ENCODE assay signal across 12 cellular contexts in the genomic region with DNA sequence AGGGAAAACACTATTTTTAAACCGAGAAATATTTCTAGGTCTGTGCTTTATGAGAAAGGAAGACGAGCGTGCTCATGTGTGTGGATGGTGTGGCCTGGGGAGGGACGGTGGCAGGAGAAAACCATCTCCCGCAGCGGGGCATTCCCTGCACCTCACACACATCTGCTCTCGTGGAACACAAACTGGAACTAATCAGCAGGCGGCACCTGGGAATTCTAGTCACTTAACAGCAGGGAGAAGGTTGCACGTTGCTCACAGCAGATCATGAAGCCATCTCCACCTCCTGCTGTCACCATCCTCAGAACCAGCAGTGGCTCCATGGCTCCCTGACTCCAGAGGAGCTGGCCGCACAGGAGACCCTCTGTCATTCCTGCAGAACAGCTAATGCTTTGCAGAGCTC. TPM values are rescaled to one million over a fixed set of nuclear protein-coding genes. Genes with fewer than 3 reads are reported as not detected.
DNase-seq lines count a peak whose midpoint lies in the region; ATAC-seq and TF ChIP-seq lines count a peak whose summit lies in the region.
"Had no signal": no experiment of that assay in that cellular context is flagged by ENCODE, and none has a peak within 500 bp of the region (broad histone marks: within the 10 kb centered on the region; RNA-seq: fewer than 3 reads in every experiment).

No MANE protein-coding gene starts in this region.

- TF ChIP-seq POLR2A in vagina (IDR thresholded peaks at IDR 0.05) (no peak), sigmoid colon (IDR thresholded peaks at IDR 0.05) (no peak)

- peaks cover 40% of the 10 kb centered on the region for H3K4me1 Mint-ChIP-seq in activated naive CD8-positive, alpha-beta T cell treated with anti-CD3 and anti-CD28 coated beads, Interleukin-2, amount 50 U/mL, for 24 hours
- peaks cover 15 to 56% (median 40%) of the 10 kb centered on the region in 7 donors for H3K4me1 Mint-ChIP-seq in naive thymus-derived CD4-positive, alpha-beta T cell

- ATAC-seq in Right ventricle myocardium inferior: no peak
- no peak for ATAC-seq in activated naive CD8-positive, alpha-beta T cell treated with anti-CD3 and anti-CD28 coated beads, Interleukin-2, amount 50 U/mL, for 24 hours
- ATAC-seq in naive thymus-derived CD4-positive, alpha-beta T cell: no peak

- TF ChIP-seq CTCF in right atrium auricular region (IDR thresholded peaks at IDR 0.05): no peak
- no peak for TF ChIP-seq CTCF in vagina (IDR thresholded peaks at IDR 0.05)
- no peak for TF ChIP-seq CTCF in sigmoid colon (IDR thresholded peaks at IDR 0.05)

- H3K9me3 Mint-ChIP-seq in activated naive CD8-positive, alpha-beta T cell treated with anti-CD3 and anti-CD28 coated beads, Interleukin-2, amount 50 U/mL, for 24 hours: no peaks in the 10 kb centered on the region
- peaks cover 0 to 7% (median 0%) of the 10 kb centered on the region in 11 donors for H3K9me3 Mint-ChIP-seq in naive thymus-derived CD4-positive, alpha-beta T cell

- H3K27me3 ChIP-seq in right atrium auricular region (no peaks in the 10 kb centered on the region), vagina (no peaks in the 10 kb centered on the region), sigmoid colon (no peaks in the 10 kb centered on the region)
- H3K27me3 ChIP-seq in naive thymus-derived CD4-positive, alpha-beta T cell (ENCODE audit: control insufficient read depth in 2 of 2, insufficient read depth in 2 of 2, low read length in 2 of 2): no peaks in the 10 kb centered on the region

- POLR2A ChIA-PET in naive thymus-derived CD4-positive, alpha-beta T cell (lab: Charles Lee): no interaction called here

- peak overlapping the region; percentile 22 for H3K4me3 Mint-ChIP-seq in activated naive CD8-positive, alpha-beta T cell treated with anti-CD3 and anti-CD28 coated beads, Interleukin-2, amount 50 U/mL, for 24 hours
- peak overlapping the region in 9 of 10 donors; percentile 55 to 78 (median 74) for H3K4me3 Mint-ChIP-seq in naive thymus-derived CD4-positive, alpha-beta T cell
- H3K4me3 Mint-ChIP-seq: naive B cell had no signal

- H3K36me3 Mint-ChIP-seq in activated naive CD8-positive, alpha-beta T cell treated with anti-CD3 and anti-CD28 coated beads, Interleukin-2, amount 50 U/mL, for 24 hours (ENCODE audit: low read depth): peaks cover 2% of the 10 kb centered on the region
- peaks cover 0 to 27% (median 0%) of the 10 kb centered on the region in 5 donors for H3K36me3 Mint-ChIP-seq in naive thymus-derived CD4-positive, alpha-beta T cell
- H3K36me3 Mint-ChIP-seq: naive B cell had no signal

- H3K27ac ChIP-seq in right atrium auricular region (no peak overlapping the region), vagina (peak overlapping the region; percentile 39), sigmoid colon (peak overlapping the region in 1 of 4 donors; percentile 0)
- no peak overlapping the region for H3K27ac ChIP-seq in naive thymus-derived CD4-positive, alpha-beta T cell (ENCODE audit: low read depth, low read length)
- H3K27ac ChIP-seq: KMS-11 had no signal

- H3K36me3 ChIP-seq in right atrium auricular region (no peaks in the 10 kb centered on the region), vagina (no peaks in the 10 kb centered on the region), sigmoid colon (no peaks in the 10 kb centered on the region)
- no peaks in the 10 kb centered on the region for H3K36me3 ChIP-seq in naive thymus-derived CD4-positive, alpha-beta T cell (ENCODE audit: control insufficient read depth in 2 of 3, insufficient read depth in 3 of 3, low read length in 3 of 3)

- 25 to 61% methylated on average over 10 of the region's 10 CpGs for WGBS in sigmoid colon, 2 donors

- H3K4me3 ChIP-seq in right atrium auricular region: no peak overlapping the region
- no peak overlapping the region for H3K4me3 ChIP-seq in naive thymus-derived CD4-positive, alpha-beta T cell (ENCODE audit: low read length)
- no peak overlapping the region for H3K4me3 ChIP-seq in vagina
- no peak overlapping the region for H3K4me3 ChIP-seq in sigmoid colon

- intact Hi-C loops in Right ventricle myocardium inferior (cut with DNase I): no loop called here
- intact Hi-C loops in naive thymus-derived CD4-positive, alpha-beta T cell (cut with micrococcal nuclease): no loop called here
- intact Hi-C loops in vagina (cut with DNase I): no loop called here
- intact Hi-C loops in sigmoid colon (cut with DNase I): no loop called here

- H3K9me3 ChIP-seq in right atrium auricular region (no peaks in the 10 kb centered on the region), vagina (no peaks in the 10 kb centered on the region), sigmoid colon (no peaks in the 10 kb centered on the region)
- no peaks in the 10 kb centered on the region for H3K9me3 ChIP-seq in naive thymus-derived CD4-positive, alpha-beta T cell (ENCODE audit: control insufficient read depth in 2 of 3, low read length in 3 of 3)

- TF ChIP-seq EP300 in sigmoid colon (IDR thresholded peaks at IDR 0.05): no peak

- H3K27me3 Mint-ChIP-seq in activated naive CD8-positive, alpha-beta T cell treated with anti-CD3 and anti-CD28 coated beads, Interleukin-2, amount 50 U/mL, for 24 hours: no peaks in the 10 kb centered on the region
- H3K27me3 Mint-ChIP-seq in naive thymus-derived CD4-positive, alpha-beta T cell: no peaks in the 10 kb centered on the region
- H3K27me3 Mint-ChIP-seq: naive B cell had no signal

- DNase-seq in right atrium auricular region (ENCODE audit: low spot score) (peak; percentile 23), Right ventricle myocardium inferior (ENCODE audit: missing footprints) (no peak), vagina (ENCODE audit: extremely low spot score in 2 of 2) (no peak), sigmoid colon (no peak), DMS79 treated with DMSO at 0.1 percent for 48 hours (lab: John Stamatoyannopoulos, UW) (no peak)
- no peak for DNase-seq in activated naive CD8-positive, alpha-beta T cell treated with anti-CD3 and anti-CD28 coated beads, Interleukin-2, amount 50 U/mL, for 24 hours
- peak in 1 of 9 donors; percentile 1 for DNase-seq in naive thymus-derived CD4-positive, alpha-beta T cell
- DNase-seq in NK-92 treated with Interleukin-12 subunit alpha and Interleukin-12 subunit beta, amount 100 ng/mL, for 24 hours (lab: John Stamatoyannopoulos, UW): no peak
- DNase-seq: activated gamma-delta T cell, naive B cell, NCI-H446 had no signal

- H3K4me1 ChIP-seq in right atrium auricular region: no peaks in the 10 kb centered on the region
- peaks cover 0 to 28% of the 10 kb centered on the region in 2 donors for H3K4me1 ChIP-seq in naive thymus-derived CD4-positive, alpha-beta T cell (ENCODE audit: control insufficient read depth in 2 of 2, insufficient read depth in 2 of 2, low read length in 2 of 2)
- peaks cover 13% of the 10 kb centered on the region for H3K4me1 ChIP-seq in vagina
- H3K4me1 ChIP-seq in sigmoid colon: peaks cover 0 to 16% (median 11%) of the 10 kb centered on the region in 4 donors

- CTCF ChIA-PET in naive thymus-derived CD4-positive, alpha-beta T cell (lab: Charles Lee): no interaction called here

- H3K27ac Mint-ChIP-seq in activated naive CD8-positive, alpha-beta T cell treated with anti-CD3 and anti-CD28 coated beads, Interleukin-2, amount 50 U/mL, for 24 hours: no peak overlapping the region
- peak overlapping the region in 5 of 9 donors; percentile 3 to 86 (median 25) for H3K27ac Mint-ChIP-seq in naive thymus-derived CD4-positive, alpha-beta T cell
- H3K27ac Mint-ChIP-seq: naive B cell had no signal

RNA-seq across cellular contexts. Expression of gene ADCY9, which starts 35.2 kb away (rescaled TPM):
- total RNA-seq in right atrium auricular region (10 to 100 TPM; 31.5 to 42.2 TPM), Right ventricle myocardium inferior (48.2 TPM), vagina (16.9 TPM), sigmoid colon (10 to 100 TPM; 12.5 to 28.0 (median 13.8) TPM)
- 10 to 100 TPM in 2 of 5 experiments, 1 to 10 TPM in 3; 3.9 to 14.3 (median 5.6) TPM for total RNA-seq in naive thymus-derived CD4-positive, alpha-beta T cell
- polyA plus RNA-seq in naive thymus-derived CD4-positive, alpha-beta T cell: under 1 TPM; 0.46 to 0.47 TPM
- polyA plus RNA-seq in sigmoid colon: 10 to 100 TPM in 1 of 3 donors, 1 to 10 TPM in 2; 1.8 to 11.9 (median 2.8) TPM
